Comparison of ENCODE assay signal across 10 cellular contexts in genomic region chr16:85286970-85287814, GRCh38.
DNase-seq lines count a peak whose midpoint lies in the region; ATAC-seq, FAIRE-seq and TF ChIP-seq lines count a peak whose summit lies in the region.
"Had no signal": no experiment of that assay in that cellular context is flagged by ENCODE, and none has a peak within 500 bp of the region (broad histone marks: within the 10 kb centered on the region; RNA-seq: fewer than 3 reads in every experiment).

No MANE protein-coding gene starts in this region.

- WGBS in aorta, 2 donors, result 35 to 42% methylated on average over 33 of the region's 33 CpGs

- ATAC-seq in aorta (ENCODE audit: low FRiP score) (peak; percentile 30), GM19397 (IDR thresholded peaks at IDR 0.05; ENCODE audit: unreplicated experiment) (no peak)
- ATAC-seq: activated CD4-positive, CD25-positive, alpha-beta regulatory T cell treated with anti-CD3 and anti-CD28 coated beads, Interleukin-2, amount 50 U/mL, for 24 hours; body of pancreas had no signal

- DNase-seq in NCI-H1694 treated with DMSO at 0.1 percent for 48 hours (lab: John Stamatoyannopoulos, UW) (peak; percentile 91), colonic mucosa (no peak), midbrain (lab: John Stamatoyannopoulos, UW) (peak; percentile 45), aorta (no peak), HAP-1 (ENCODE audit: low spot score in 2 of 2) (no peak), GM12891 (ENCODE audit: insufficient read length, low spot score) (no peak)
- DNase-seq: NCI-H187 had no signal

- no peak for TF ChIP-seq CTCF in colonic mucosa (IDR thresholded peaks at IDR 0.05)

- in situ Hi-C loops in HAP-1 (cut with MboI; ENCODE audit: low sequenced_read_pairs), result no loop called here

- no peaks in the 10 kb centered on the region for H3K36me3 ChIP-seq in colonic mucosa
- no peaks in the 10 kb centered on the region for H3K36me3 ChIP-seq in aorta (ENCODE audit: control insufficient read depth in 1 of 2, insufficient read depth in 2 of 2, low read length in 1 of 2)
- H3K36me3 ChIP-seq in HAP-1 (replicated peaks), result no peaks in the 10 kb centered on the region

- H3K4me3 ChIP-seq in colonic mucosa (no peak overlapping the region), aorta (ENCODE audit: low read length in 2 of 2) (no peak overlapping the region), HAP-1 (no peak overlapping the region)
- H3K4me3 ChIP-seq: body of pancreas had no signal

- no peak for FAIRE-seq in GM12891 (lab: Jason Lieb, UNC)

- H3K9me3 ChIP-seq in colonic mucosa (no peaks in the 10 kb centered on the region), aorta (ENCODE audit: control insufficient read depth, low read length) (no peaks in the 10 kb centered on the region), HAP-1 (no peaks in the 10 kb centered on the region)
- H3K9me3 ChIP-seq: body of pancreas had no signal

- intact Hi-C loops in colonic mucosa (cut with DNase I) (no loop called here), aorta (cut with DNase I) (no loop called here)

- no peak for TF ChIP-seq POLR2A in GM12891 (IDR thresholded peaks at IDR 0.05; ENCODE audit: low read depth, low read length)

- no peak overlapping the region for H3K9ac ChIP-seq in colonic mucosa (ENCODE audit: low read depth in 2 of 2, low read length in 2 of 2)

- no peaks in the 10 kb centered on the region for H3K27me3 ChIP-seq in colonic mucosa
- H3K27me3 ChIP-seq in aorta (ENCODE audit: control insufficient read depth in 1 of 2, insufficient read depth in 2 of 2, low read length in 1 of 2), result no peaks in the 10 kb centered on the region
- H3K27me3 ChIP-seq in HAP-1 (ENCODE audit: low read depth), result no peaks in the 10 kb centered on the region
- H3K27me3 ChIP-seq: body of pancreas had no signal

- H3K27ac ChIP-seq in colonic mucosa (peak overlapping the region; percentile 12), aorta (ENCODE audit: low read depth in 1 of 2, low read length in 2 of 2) (no peak overlapping the region)

- H3K4me1 ChIP-seq in colonic mucosa (peaks cover 4% of the 10 kb centered on the region), aorta (ENCODE audit: control insufficient read depth in 1 of 2, insufficient read depth in 2 of 2, low read length in 2 of 2) (no peaks in the 10 kb centered on the region), HAP-1 (peaks cover 5% of the 10 kb centered on the region; the same call in 1 of the 2 replicates)

TF ChIP-seq in GM12891, 5 proteins besides CTCF, POLR2A, EP300 and RAD21:
- no peak for TF ChIP-seq SPI1 (IDR thresholded peaks at IDR 0.05; ENCODE audit: low read depth, low read length)
- no peak for TF ChIP-seq POLR2AphosphoS5 (IDR thresholded peaks at IDR 0.05; ENCODE audit: low read depth, low read length)
- TF ChIP-seq POU2F2 (IDR thresholded peaks at IDR 0.05; ENCODE audit: low read depth, low read length), result no peak
- no peak for TF ChIP-seq PAX5 (IDR thresholded peaks at IDR 0.05; ENCODE audit: insufficient read depth, low read length, severe bottlenecking)
- no peak for TF ChIP-seq TAF1 (IDR thresholded peaks at IDR 0.05; ENCODE audit: low read depth, low read length)

Comparison
In these comparisons a context has a peak if more than half of its experiments do, and no peak if none do; other contexts are left out.
1. DNase-seq: peak in NCI-H1694 treated with DMSO at 0.1 percent for 48 hours (single experiment) and midbrain (single experiment); none in colonic mucosa (single experiment), aorta (0 of 2), HAP-1 (0 of 2) and GM12891 (single experiment).